In the genomic region with DNA sequence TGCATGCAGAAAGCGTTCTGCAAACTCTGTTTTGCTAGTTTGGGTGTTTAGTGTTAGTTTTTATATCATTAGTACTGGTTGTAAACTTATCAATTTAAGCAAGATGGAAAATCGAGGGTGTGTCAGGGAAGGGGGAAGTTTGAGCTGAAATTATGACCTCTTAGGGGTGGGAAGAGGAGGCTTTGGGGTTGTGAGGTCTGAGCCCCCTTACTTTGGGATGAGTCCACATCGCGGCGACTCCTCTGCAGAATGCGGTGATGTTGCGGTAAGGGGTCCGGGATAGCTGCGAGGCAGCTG, we compare ENCODE assay signal across 8 cellular contexts. TPM values are rescaled to one million over a fixed set of nuclear protein-coding genes. Genes with fewer than 3 reads are reported as not detected.
DNase-seq lines count a peak whose midpoint lies in the region; ATAC-seq and TF ChIP-seq lines count a peak whose summit lies in the region.

No MANE protein-coding gene starts in this region.

- DNase-seq in T-helper 1 cell = no peak
- DNase-seq in PC-3 = no peak
- no peak for DNase-seq in esophagus squamous epithelium (lab: John Stamatoyannopoulos, UW)
- no peak for DNase-seq in stimulated activated effector memory CD8-positive, alpha-beta T cell treated with anti-CD3 and anti-CD28 coated beads, Interleukin-12 subunit alpha, Interleukin-12 subunit beta, amount 100 ng/mL, for 72 hours (ENCODE audit: low spot score in 2 of 2)
- no peak for DNase-seq in GM19240 (ENCODE audit: insufficient read length, low spot score)
- no peak for DNase-seq in NCI-H748 treated with DMSO at 0.1 percent for 48 hours (lab: John Stamatoyannopoulos, UW)

- no peaks in the 10 kb centered on the region for H4K20me1 ChIP-seq in PC-3 (ENCODE audit: low read length)

- no peaks in the 10 kb centered on the region for H3K9me2 ChIP-seq in PC-3 (replicated peaks; ENCODE audit: low read length)

- H3K79me2 ChIP-seq in PC-3 (ENCODE audit: low read length) = peaks cover 25% of the 10 kb centered on the region

- H3K9me3 Mint-ChIP-seq in T-helper 1 cell treated with Interleukin-12 subunit alpha and Interleukin-12 subunit beta and Interleukin-4 antibody, amounts not matched to agents 30 μg/mL and 1 μg/mL, for 36 hours = no peaks in the 10 kb centered on the region
- H3K9me3 Mint-ChIP-seq in stimulated activated effector memory CD8-positive, alpha-beta T cell treated with anti-CD3 and anti-CD28 coated beads, Interleukin-12 subunit alpha, Interleukin-12 subunit beta, amount 100 ng/mL, for 72 hours = no peaks in the 10 kb centered on the region

- no peak for TF ChIP-seq CTCF in PC-3 (conservative IDR thresholded peaks at IDR 0.05; ENCODE audit: low read depth, low read length)
- TF ChIP-seq CTCF in esophagus squamous epithelium (IDR thresholded peaks at IDR 0.05) = no peak

- H3K4me1 Mint-ChIP-seq in T-helper 1 cell treated with Interleukin-12 subunit alpha and Interleukin-12 subunit beta and Interleukin-4 antibody, amounts not matched to agents 30 μg/mL and 1 μg/mL, for 36 hours (ENCODE audit: low read depth) = peaks cover 15% of the 10 kb centered on the region
- H3K4me1 Mint-ChIP-seq in stimulated activated effector memory CD8-positive, alpha-beta T cell treated with anti-CD3 and anti-CD28 coated beads, Interleukin-12 subunit alpha, Interleukin-12 subunit beta, amount 100 ng/mL, for 72 hours = peaks cover 25% of the 10 kb centered on the region

- ATAC-seq in PC-3 = no peak
- ATAC-seq in stimulated activated effector memory CD8-positive, alpha-beta T cell treated with anti-CD3 and anti-CD28 coated beads, Interleukin-12 subunit alpha, Interleukin-12 subunit beta, amount 100 ng/mL, for 72 hours = no peak
- no peak for ATAC-seq in GM19467 (IDR thresholded peaks at IDR 0.05; ENCODE audit: unreplicated experiment)

- H2AFZ ChIP-seq in PC-3 (ENCODE audit: low read length) = no peak overlapping the region

- H3K36me3 Mint-ChIP-seq in T-helper 1 cell treated with Interleukin-12 subunit alpha and Interleukin-12 subunit beta and Interleukin-4 antibody, amounts not matched to agents 30 μg/mL and 1 μg/mL, for 36 hours (ENCODE audit: low read depth) = peaks cover 6% of the 10 kb centered on the region
- H3K36me3 Mint-ChIP-seq in stimulated activated effector memory CD8-positive, alpha-beta T cell treated with anti-CD3 and anti-CD28 coated beads, Interleukin-12 subunit alpha, Interleukin-12 subunit beta, amount 100 ng/mL, for 72 hours = peaks cover 23% of the 10 kb centered on the region

- TF ChIP-seq POLR2A in esophagus squamous epithelium (IDR thresholded peaks at IDR 0.05) = no peak

- H3K9me3 ChIP-seq in PC-3 (ENCODE audit: low read length) (no peaks in the 10 kb centered on the region), esophagus squamous epithelium (no peaks in the 10 kb centered on the region)

- no peak overlapping the region for H3K4me2 ChIP-seq in PC-3 (ENCODE audit: low read length)

- BruUV-seq in PC-3 (replicated peaks; lab: Mats Ljungman, UMichigan) = no TSS peak

- no peaks in the 10 kb centered on the region for H3F3A ChIP-seq in PC-3 (ENCODE audit: low read length, unreplicated experiment)

- no peaks in the 10 kb centered on the region for H3K27me3 ChIP-seq in PC-3 (ENCODE audit: low read length)
- no peaks in the 10 kb centered on the region for H3K27me3 ChIP-seq in esophagus squamous epithelium

- H3K4me3 Mint-ChIP-seq in T-helper 1 cell treated with Interleukin-12 subunit alpha and Interleukin-12 subunit beta and Interleukin-4 antibody, amounts not matched to agents 30 μg/mL and 1 μg/mL, for 36 hours = peak overlapping the region; percentile 87
- peak overlapping the region; percentile 86 for H3K4me3 Mint-ChIP-seq in stimulated activated effector memory CD8-positive, alpha-beta T cell treated with anti-CD3 and anti-CD28 coated beads, Interleukin-12 subunit alpha, Interleukin-12 subunit beta, amount 100 ng/mL, for 72 hours

- POLR2A ChIA-PET in PC-3 (lab: Charles Lee; ENCODE audit: unreplicated experiment) = interaction anchor here (0.6 to 0.9 kb wide), 2 partner anchors 28 to 114 kb away, joined by 3 to 12 read pairs; partner anchors contain the start of gene CIRBP

- peaks cover 10% of the 10 kb centered on the region for H3K27me3 Mint-ChIP-seq in T-helper 1 cell treated with Interleukin-12 subunit alpha and Interleukin-12 subunit beta and Interleukin-4 antibody, amounts not matched to agents 30 μg/mL and 1 μg/mL, for 36 hours (ENCODE audit: low read depth)

- WGBS in esophagus squamous epithelium, 2 donors = 12 to 62% methylated on average over 2 to 9 of the region's 9 CpGs

- peak overlapping the region; percentile 32; the same call in 1 of the 2 replicates for H3K4me3 ChIP-seq in PC-3 (ENCODE audit: low read length)
- H3K4me3 ChIP-seq in esophagus squamous epithelium = peak overlapping the region in 3 of 4 donors; percentile 77 to 93 (median 79)

- intact Hi-C loops in PC-3 (cut with micrococcal nuclease) = no loop called here
- intact Hi-C loops in esophagus squamous epithelium (cut with DNase I) = no loop called here

- CTCF ChIA-PET in PC-3 (lab: Charles Lee) = interaction anchor here (0.5 kb wide), 1 partner anchor 354 kb away, joined by 3 read pairs; no protein-coding TSS in a partner anchor

- no peaks in the 10 kb centered on the region for H3K36me3 ChIP-seq in PC-3 (ENCODE audit: low read depth, low read length)
- peaks cover 0 to 22% (median 1%) of the 10 kb centered on the region in 3 donors for H3K36me3 ChIP-seq in esophagus squamous epithelium

- H3K4me1 ChIP-seq in PC-3 (ENCODE audit: insufficient read depth, low read length) (no peaks in the 10 kb centered on the region), esophagus squamous epithelium (peaks cover 33 to 50% (median 35%) of the 10 kb centered on the region in 3 donors)

- no peak overlapping the region for H3K9ac ChIP-seq in PC-3 (ENCODE audit: low read length)

- H3K27ac Mint-ChIP-seq in T-helper 1 cell treated with Interleukin-12 subunit alpha and Interleukin-12 subunit beta and Interleukin-4 antibody, amounts not matched to agents 30 μg/mL and 1 μg/mL, for 36 hours = peak overlapping the region; percentile 99
- peak overlapping the region; percentile 100 for H3K27ac Mint-ChIP-seq in stimulated activated effector memory CD8-positive, alpha-beta T cell treated with anti-CD3 and anti-CD28 coated beads, Interleukin-12 subunit alpha, Interleukin-12 subunit beta, amount 100 ng/mL, for 72 hours

- H3K27ac ChIP-seq in PC-3 (ENCODE audit: low read length) (no peak overlapping the region), esophagus squamous epithelium (peak overlapping the region in 2 of 4 donors; percentile 91 to 93)

RNA-seq across cellular contexts. Expression of gene NDUFS7, which starts 0.7 kb away (rescaled TPM):
- total RNA-seq in PC-3 (2014; rRNA removed) (102 and 111 TPM in 2 replicates), esophagus squamous epithelium (100 to 1,000 TPM; 124 to 191 (median 165) TPM)

RNA-seq across cellular contexts. Expression of gene GAMT, which starts 18.4 kb away (rescaled TPM):
- 74.9 and 75.6 TPM in 2 replicates for total RNA-seq in PC-3 (2014; rRNA removed)
- total RNA-seq in esophagus squamous epithelium = 10 to 100 TPM in 3 of 4 donors, 1 to 10 TPM in 1; 2.4 to 40.0 (median 13.1) TPM

RNA-seq across cellular contexts. Expression of gene DAZAP1, which starts 24.4 kb away (rescaled TPM):
- total RNA-seq in PC-3 (2014; rRNA removed) (177 and 178 TPM in 2 replicates), esophagus squamous epithelium (10 to 100 TPM; 60.2 to 76.0 (median 69.0) TPM)

RNA-seq across cellular contexts. Expression of gene RPS15, which starts 55.2 kb away (rescaled TPM):
- total RNA-seq in PC-3 (2014; rRNA removed) (1,797 and 2,672 TPM in 2 replicates), esophagus squamous epithelium (1,000 to 10,000 TPM; 2,502 to 3,774 (median 3,129) TPM)
